24 cellular contexts compared by ENCODE assay signal in the genomic region with DNA sequence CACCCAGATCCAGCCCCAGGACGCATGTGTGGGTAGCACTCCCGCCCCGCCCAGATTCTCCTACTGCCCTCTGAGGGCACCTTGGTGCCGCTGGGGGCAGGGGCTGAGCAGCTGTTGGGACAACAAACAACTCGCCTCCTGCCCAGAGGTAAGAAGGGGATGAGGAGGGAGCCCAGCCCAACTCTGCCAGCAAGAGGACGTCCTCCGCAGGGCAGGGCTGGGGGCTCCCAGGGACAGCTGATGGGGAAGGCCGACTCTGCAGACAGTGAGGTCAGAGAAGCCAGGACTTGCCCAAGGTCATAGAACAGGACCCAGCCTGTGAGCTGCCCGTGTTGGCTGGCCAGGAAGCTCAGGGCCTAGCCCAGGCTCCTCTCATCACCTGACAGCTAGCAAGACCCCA. TPM values are rescaled to one million over a fixed set of nuclear protein-coding genes. Genes with fewer than 3 reads are reported as not detected.
DNase-seq lines count a peak whose midpoint lies in the region; ATAC-seq, FAIRE-seq and TF ChIP-seq lines count a peak whose summit lies in the region.
"Had no signal": no experiment of that assay in that cellular context is flagged by ENCODE, and none has a peak within 500 bp of the region (broad histone marks: within the 10 kb centered on the region; RNA-seq: fewer than 3 reads in every experiment).

No MANE protein-coding gene starts in this region.

- H3K4me1 ChIP-seq in HepG2 (ENCODE audit: insufficient read depth, low read length) (peaks cover 29% of the 10 kb centered on the region), right lobe of liver (peaks cover 0 to 2% (median 0%) of the 10 kb centered on the region in 4 donors)
- H3K4me1 ChIP-seq: gastrocnemius medialis had no signal

- intact Hi-C loops in HepG2 (cut with micrococcal nuclease; ENCODE audit: unreplicated experiment) (no loop called here), right lobe of liver (cut with DNase I) (loop anchor here in 1 of 2 donors (10.0 kb wide), 1 partner anchor 56 kb away; no protein-coding TSS in a partner anchor)

- no peak overlapping the region for H2AFZ ChIP-seq in HepG2 (ENCODE audit: low read length)

- H3K27me3 Mint-ChIP-seq in brain (peaks cover 6% of the 10 kb centered on the region), neural crest cell (ENCODE audit: low read depth) (peaks cover 27% of the 10 kb centered on the region), type B pancreatic cell (peaks cover 36% of the 10 kb centered on the region)

- in situ Hi-C loops in HepG2 (cut with HindIII; ENCODE audit: extremely low pct_ligation_motif_present, low pct_unique_long_range_greater_than_20kb) = no loop called here

- no peak for TF ChIP-seq POLR2A in HepG2 (IDR thresholded peaks at IDR 0.05; ENCODE audit: insufficient read depth in 1 of 2, low read depth in 2 of 2, low read length in 2 of 2)
- TF ChIP-seq POLR2A in right lobe of liver (IDR thresholded peaks at IDR 0.05) = no peak

- H4K20me1 ChIP-seq in HepG2 (ENCODE audit: insufficient read depth, low read length) = peaks cover 43% of the 10 kb centered on the region

- TF ChIP-seq CTCF in HepG2 (CRISPR knock-in tag; IDR thresholded peaks at IDR 0.05) = no peak
- TF ChIP-seq CTCF in right lobe of liver (IDR thresholded peaks at IDR 0.05) = no peak
- TF ChIP-seq CTCF in brain (conservative IDR thresholded peaks at IDR 0.05) = no peak
- TF ChIP-seq CTCF in neural crest cell (conservative IDR thresholded peaks at IDR 0.05) = no peak
- no peak for TF ChIP-seq CTCF in type B pancreatic cell (conservative IDR thresholded peaks at IDR 0.05)

- H3K9ac ChIP-seq in HepG2 (ENCODE audit: insufficient read depth, low read depth, low read length) = no peak overlapping the region

- H3K27me3 ChIP-seq in HepG2 (ENCODE audit: control insufficient read depth in 1 of 2, insufficient read depth in 2 of 2, low read length in 2 of 2) (no peaks in the 10 kb centered on the region), right lobe of liver (no peaks in the 10 kb centered on the region)

- BruUV-seq in HepG2 (replicated peaks; lab: Mats Ljungman, UMichigan) = no TSS peak

- H3K9me3 Mint-ChIP-seq in brain (peaks cover 0 to 3% (median 0%) of the 10 kb centered on the region in 5 experiments), neural crest cell (no peaks in the 10 kb centered on the region), type B pancreatic cell (no peaks in the 10 kb centered on the region)
- H3K9me3 Mint-ChIP-seq: activated naive CD4-positive, alpha-beta T cell treated with anti-CD3 and anti-CD28 coated beads, Interleukin-2, amount 50 U/mL, for 72 hours had no signal

- H3K4me3 ChIP-seq in HepG2 (replicated peaks in 1 of 3; ENCODE audit: insufficient read depth in 1 of 3, low read depth in 2 of 3, low read length in 3 of 3) (no peak overlapping the region), right lobe of liver (no peak overlapping the region)
- H3K4me3 ChIP-seq: cardiac muscle cell had no signal

- H3K4me1 Mint-ChIP-seq in brain (peaks cover 62% of the 10 kb centered on the region), neural crest cell (peaks cover 35% of the 10 kb centered on the region), type B pancreatic cell (ENCODE audit: unreplicated experiment) (peaks cover 11% of the 10 kb centered on the region)

- no peak for FAIRE-seq in HepG2 (lab: Jason Lieb, UNC)
- FAIRE-seq: small intestine had no signal

- H3K36me3 Mint-ChIP-seq in brain (no peaks in the 10 kb centered on the region), neural crest cell (ENCODE audit: low read depth) (no peaks in the 10 kb centered on the region), type B pancreatic cell (no peaks in the 10 kb centered on the region)
- H3K36me3 Mint-ChIP-seq: activated naive CD4-positive, alpha-beta T cell treated with anti-CD3 and anti-CD28 coated beads, Interleukin-2, amount 50 U/mL, for 72 hours had no signal

- H3K4me2 ChIP-seq in HepG2 (ENCODE audit: low read depth, low read length) = no peak overlapping the region

- no peak for DNase-seq in HepG2 (ENCODE audit: low spot score)
- no peak for DNase-seq in right lobe of liver
- DNase-seq in neural crest cell (ENCODE audit: low read depth, low spot score) = no peak
- DNase-seq in type B pancreatic cell (ENCODE audit: extremely low spot score, unreplicated experiment) = no peak
- DNase-seq in NCI-H146 treated with DMSO at 0.1 percent for 48 hours (lab: John Stamatoyannopoulos, UW; ENCODE audit: unreplicated experiment) = no peak
- DNase-seq: activated CD4-positive, alpha-beta T cell treated with anti-CD3 and anti-CD28 coated beads, Interleukin-2, amount 50 U/mL, for 1 hour; activated CD8-positive, alpha-beta memory T cell treated with anti-CD3 and anti-CD28 coated beads, Interleukin-2, amount 50 U/mL, for 48 hours; aorta; DMS79 treated with DMSO at 0.1 percent for 48 hours; gastrocnemius medialis; GF-D8; mesenchymal stem cell; NCI-H1694; NCI-H510A treated with DMSO at 0.1 percent for 48 hours; SHP77; small intestine; T1000; upper lobe of left lung had no signal

- TF ChIP-seq EP300 in HepG2 (IDR thresholded peaks at IDR 0.05; ENCODE audit: low read depth in 2 of 2, low read length in 2 of 2) (no peak), HepG2 (CRISPR knock-in tag; IDR thresholded peaks at IDR 0.05; ENCODE audit: borderline replicate concordance) (no peak)

- CTCF ChIA-PET in HepG2 (lab: Yijun Ruan, JAX; ENCODE audit: low intra/inter-chr PET ratio, low total read pairs) = no interaction called here

- peaks cover 3 to 24% of the 10 kb centered on the region in 2 experiments; a peak in 4 of 5 replicates for H3K36me3 ChIP-seq in HepG2 (replicated peaks in 1 of 2; ENCODE audit: control insufficient read depth in 1 of 2, insufficient read depth in 2 of 2, low read length in 2 of 2)
- H3K36me3 ChIP-seq in right lobe of liver = no peaks in the 10 kb centered on the region
- H3K36me3 ChIP-seq: BLaER1 treated with 17β-estradiol and CSF1 and Interleukin-3, amounts not matched to agents 10 nM and 100 nM; cardiac muscle cell; gastrocnemius medialis; upper lobe of left lung had no signal

- 90% methylated on average over 7 of the region's 9 CpGs for WGBS in HepG2 (ENCODE audit: low lambda C conversion rate)
- WGBS in right lobe of liver (ENCODE audit: insufficient coverage, low coverage, low lambda C conversion rate, missing lambda C conversion rate) = 80% methylated on average over 1 of the region's 9 CpGs

- peak overlapping the region in 4 of 5 experiments; percentile 49 to 93 (median 90) for H3K4me3 Mint-ChIP-seq in brain
- H3K4me3 Mint-ChIP-seq in neural crest cell = peak overlapping the region; percentile 93
- peak overlapping the region; percentile 69 for H3K4me3 Mint-ChIP-seq in type B pancreatic cell

- POLR2A ChIA-PET in HepG2 (lab: Yijun Ruan, JAX) = no interaction called here

- H3K27ac Mint-ChIP-seq in brain (peak overlapping the region in 1 of 5 experiments; percentile 72), neural crest cell (ENCODE audit: unreplicated experiment) (no peak overlapping the region), type B pancreatic cell (no peak overlapping the region)

- no peak for TF ChIP-seq RAD21 in HepG2 (CRISPR knock-in tag; IDR thresholded peaks at IDR 0.05)

- H3K27ac ChIP-seq in HepG2 (ENCODE audit: extremely low read length, insufficient read depth, low read length) (no peak overlapping the region), right lobe of liver (no peak overlapping the region)
- H3K27ac ChIP-seq: BLaER1 treated with 17β-estradiol and CSF1 and Interleukin-3, amounts not matched to agents 10 nM and 100 nM; cardiac muscle cell; gastrocnemius medialis; upper lobe of left lung had no signal

- H3K79me2 ChIP-seq in HepG2 (ENCODE audit: insufficient read depth, low read length) = no peaks in the 10 kb centered on the region

- H3K9me3 ChIP-seq in HepG2 (ENCODE audit: low read length) (no peaks in the 10 kb centered on the region), right lobe of liver (no peaks in the 10 kb centered on the region)
- H3K9me3 ChIP-seq: BLaER1 treated with 17β-estradiol and CSF1 and Interleukin-3, amounts not matched to agents 10 nM and 100 nM; gastrocnemius medialis; upper lobe of left lung had no signal

- ATAC-seq in HepG2 = peak; percentile 15; the same call in 2 of the 3 replicates
- ATAC-seq in right lobe of liver = no peak
- ATAC-seq in GM21717 (IDR thresholded peaks at IDR 0.05; ENCODE audit: unreplicated experiment) = no peak
- ATAC-seq in GM21447 (IDR thresholded peaks at IDR 0.05; ENCODE audit: unreplicated experiment) = no peak
- ATAC-seq: gastrocnemius medialis had no signal

TF ChIP-seq in HepG2, 621 proteins besides CTCF, POLR2A, EP300 and RAD21 (continues in another document):
- TF ChIP-seq MTF2 (CRISPR knock-in tag; IDR thresholded peaks at IDR 0.05; ENCODE audit: borderline replicate concordance) = no peak

RNA-seq across cellular contexts. Expression of a gene that starts 18.8 kb away (rescaled TPM):
- total RNA-seq in HepG2 (2016; rRNA removed; fragmentation: Illumina TruSeq; extraction: Trizol) = 9.7 and 11.9 TPM in 2 replicates
- 3.8 and 5.0 TPM in 2 replicates for total RNA-seq in HepG2 (2016; cell fraction: cytosol; rRNA removed; fragmentation: Illumina TruSeq; extraction: Trizol; ENCODE audit: low read depth)
- total RNA-seq in HepG2 (2016; cell fraction: insoluble cytoplasmic fraction; rRNA removed; fragmentation: Illumina TruSeq; extraction: Trizol) = 7.8 and 12.1 TPM in 2 replicates
- total RNA-seq in HepG2 (2016; cell fraction: membrane; rRNA removed; fragmentation: Illumina TruSeq; extraction: Trizol) = 9.5 and 11.5 TPM in 2 replicates
- total RNA-seq in HepG2 (2016; cell fraction: nucleus; rRNA removed; fragmentation: Illumina TruSeq; extraction: Trizol) = 13.6 and 14.7 TPM in 2 replicates
- polyA plus RNA-seq in HepG2 (2011; rRNA removed) = 37.5 and 46.1 TPM in 2 replicates
- polyA plus RNA-seq in HepG2 (2011; cell fraction: cytosol; rRNA removed) = 21.6 and 24.9 TPM in 2 replicates
- 114 and 133 TPM in 2 replicates for polyA plus RNA-seq in HepG2 (2011; cell fraction: nucleus; rRNA removed)
- 22.0 and 27.8 TPM in 2 replicates for polyA plus RNA-seq in HepG2 (2012)
- 5.3 and 7.0 TPM in 2 replicates for polyA plus RNA-seq in HepG2 (2016; cell fraction: cytosol; fragmentation: Illumina TruSeq; extraction: Trizol; ENCODE audit: low read depth)
- polyA plus RNA-seq in HepG2 (2016; cell fraction: insoluble cytoplasmic fraction; fragmentation: Illumina TruSeq; extraction: Trizol; ENCODE audit: low read depth) = 17.1 and 23.0 TPM in 2 replicates
- 14.4 and 18.4 TPM in 2 replicates for polyA plus RNA-seq in HepG2 (2016; cell fraction: membrane; fragmentation: Illumina TruSeq; extraction: Trizol; ENCODE audit: low read depth)
- 58.0 and 62.8 TPM in 2 replicates for polyA plus RNA-seq in HepG2 (2016; cell fraction: nucleus; fragmentation: Illumina TruSeq; extraction: Trizol; ENCODE audit: insufficient read depth, low read depth)
- 18.4 and 45.8 TPM in 2 replicates for polyA minus RNA-seq in HepG2 (2011; rRNA and poly(A)+ RNA removed; ENCODE audit: low replicate concordance)
- polyA minus RNA-seq in HepG2 (2011; cell fraction: cytosol; rRNA and poly(A)+ RNA removed) = 12.8 and 14.1 TPM in 2 replicates
- polyA minus RNA-seq in HepG2 (2011; cell fraction: nucleus; rRNA and poly(A)+ RNA removed) = 20.8 and 23.4 TPM in 2 replicates
- 10 to 100 TPM in 5 of 6 experiments, 1 to 10 TPM in 1; 8.0 to 38.1 (median 22.2) TPM for total RNA-seq in right lobe of liver
- polyA plus RNA-seq in brain (ENCODE audit: insufficient read depth, low read depth, low replicate concordance) = 60.7 TPM
- total RNA-seq in neural crest cell = 5.3 and 7.4 TPM in 2 replicates
- total RNA-seq in type B pancreatic cell (ENCODE audit: low replicate concordance) = 18.5 and 20.3 TPM in 2 replicates
